22 cellular contexts compared by ENCODE assay signal in the genomic region with DNA sequence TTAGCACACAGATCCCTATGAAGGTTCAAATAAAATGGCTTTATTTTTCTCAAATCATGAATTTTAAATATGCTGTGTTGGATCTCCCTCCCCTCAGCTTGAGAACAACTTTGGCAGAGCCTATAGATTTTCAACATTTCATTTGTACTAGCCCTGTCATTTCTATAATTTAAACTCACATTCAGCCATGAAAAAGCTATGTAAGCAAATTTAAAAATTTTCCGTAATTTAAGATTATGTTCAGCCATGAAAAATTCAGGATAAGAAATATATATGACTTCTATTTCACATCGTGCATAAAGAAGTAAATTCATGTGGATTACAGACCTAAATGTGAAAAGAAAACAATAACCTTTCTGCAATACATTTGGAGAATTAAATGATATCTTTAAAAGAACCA. TPM values are rescaled to one million over a fixed set of nuclear protein-coding genes. Genes with fewer than 3 reads are reported as not detected.
A peak's percentile ranks its signal among the peaks of the same experiment; 100 is the strongest.
DNase-seq lines count a peak whose midpoint lies in the region; ATAC-seq, FAIRE-seq and TF ChIP-seq lines count a peak whose summit lies in the region.
"Had no signal": no experiment of that assay in that cellular context is flagged by ENCODE, and none has a peak within 500 bp of the region (broad histone marks: within the 10 kb centered on the region; RNA-seq: fewer than 3 reads in every experiment).

No MANE protein-coding gene starts in this region.

- no peaks in the 10 kb centered on the region for H3K36me3 ChIP-seq in HepG2 (replicated peaks in 1 of 2; ENCODE audit: control insufficient read depth in 1 of 2, insufficient read depth in 2 of 2, low read length in 2 of 2)
- H3K36me3 ChIP-seq in right lobe of liver = no peaks in the 10 kb centered on the region
- no peaks in the 10 kb centered on the region for H3K36me3 ChIP-seq in SK-N-MC (ENCODE audit: insufficient read depth, low read length)
- H3K36me3 ChIP-seq: BLaER1 treated with 17β-estradiol and CSF1 and Interleukin-3, amounts not matched to agents 10 nM and 100 nM had no signal

- no peak overlapping the region for H3K27ac ChIP-seq in HepG2 (ENCODE audit: extremely low read length, insufficient read depth, low read length)
- no peak overlapping the region for H3K27ac ChIP-seq in right lobe of liver
- 0 out of 2 replicates have a peak overlapping the region, but pooled peaks have one; percentile 2 for H3K27ac ChIP-seq in SK-N-MC
- H3K27ac ChIP-seq: 22Rv1; BLaER1 treated with 17β-estradiol and CSF1 and Interleukin-3, amounts not matched to agents 10 nM and 100 nM; C4-2B had no signal

- in situ Hi-C loops in HepG2 (cut with HindIII; ENCODE audit: extremely low pct_ligation_motif_present, low pct_unique_long_range_greater_than_20kb) = no loop called here

- H3K9ac ChIP-seq in HepG2 (ENCODE audit: insufficient read depth, low read depth, low read length) (no peak overlapping the region), SK-N-MC (ENCODE audit: insufficient read length) (no peak overlapping the region)
- H3K9ac ChIP-seq: BLaER1 treated with 17β-estradiol and CSF1 and Interleukin-3, amounts not matched to agents 10 nM and 100 nM had no signal

- H3K4me3 Mint-ChIP-seq in activated naive CD4-positive, alpha-beta T cell treated with anti-CD3 and anti-CD28 coated beads, Interleukin-2, amount 10 ng/mL, durations not matched to agents 7 days and 5 days = no peak overlapping the region
- H3K4me3 Mint-ChIP-seq: B cell; CD4-positive, alpha-beta T cell; CD8-positive, alpha-beta T cell had no signal

- POLR2A ChIA-PET in HepG2 (lab: Yijun Ruan, JAX) = no interaction called here

- TF ChIP-seq CTCF in HepG2 (CRISPR knock-in tag; IDR thresholded peaks at IDR 0.05) (no peak), right lobe of liver (IDR thresholded peaks at IDR 0.05) (no peak)

- ATAC-seq in HepG2 = no peak
- no peak for ATAC-seq in right lobe of liver
- ATAC-seq in GM18519 (IDR thresholded peaks at IDR 0.05; ENCODE audit: low FRiP score, unreplicated experiment) = no peak
- ATAC-seq: CD8-positive, alpha-beta T cell had no signal

- no peaks in the 10 kb centered on the region for H3K9me3 Mint-ChIP-seq in activated naive CD4-positive, alpha-beta T cell treated with anti-CD3 and anti-CD28 coated beads, Interleukin-2, amount 10 ng/mL, durations not matched to agents 7 days and 5 days
- H3K9me3 Mint-ChIP-seq: CD4-positive, alpha-beta T cell; CD8-positive, alpha-beta T cell had no signal

- TF ChIP-seq EP300 in HepG2 (IDR thresholded peaks at IDR 0.05; ENCODE audit: low read depth in 2 of 2, low read length in 2 of 2) (no peak), HepG2 (CRISPR knock-in tag; IDR thresholded peaks at IDR 0.05; ENCODE audit: borderline replicate concordance) (no peak)

- H2AFZ ChIP-seq in HepG2 (ENCODE audit: low read length) = no peak overlapping the region

- H3K4me2 ChIP-seq in HepG2 (ENCODE audit: low read depth, low read length) = no peak overlapping the region
- H3K4me2 ChIP-seq: BLaER1 treated with 17β-estradiol and CSF1 and Interleukin-3, amounts not matched to agents 10 nM and 100 nM had no signal

- H3K4me1 ChIP-seq in HepG2 (ENCODE audit: insufficient read depth, low read length) (no peaks in the 10 kb centered on the region), right lobe of liver (no peaks in the 10 kb centered on the region)
- H3K4me1 ChIP-seq: BLaER1 treated with 17β-estradiol and CSF1 and Interleukin-3, amounts not matched to agents 10 nM and 100 nM; Caco-2 had no signal

- peaks cover 5% of the 10 kb centered on the region for H3K27me3 Mint-ChIP-seq in activated naive CD4-positive, alpha-beta T cell treated with anti-CD3 and anti-CD28 coated beads, Interleukin-2, amount 10 ng/mL, durations not matched to agents 7 days and 5 days
- H3K27me3 Mint-ChIP-seq: B cell had no signal

- H3K27me3 ChIP-seq in HepG2 (ENCODE audit: control insufficient read depth in 1 of 2, insufficient read depth in 2 of 2, low read length in 2 of 2) = no peaks in the 10 kb centered on the region
- no peaks in the 10 kb centered on the region for H3K27me3 ChIP-seq in right lobe of liver
- H3K27me3 ChIP-seq: BLaER1 treated with 17β-estradiol and CSF1 and Interleukin-3, amounts not matched to agents 10 nM and 100 nM had no signal

- FAIRE-seq in HepG2 (lab: Jason Lieb, UNC) = no peak
- FAIRE-seq: D721Med, G401.6, GM12891 had no signal

- H3K36me3 Mint-ChIP-seq in activated naive CD4-positive, alpha-beta T cell treated with anti-CD3 and anti-CD28 coated beads, Interleukin-2, amount 10 ng/mL, durations not matched to agents 7 days and 5 days = no peaks in the 10 kb centered on the region
- H3K36me3 Mint-ChIP-seq: CD8-positive, alpha-beta T cell had no signal

- H3K4me3 ChIP-seq in HepG2 (replicated peaks in 1 of 3; ENCODE audit: insufficient read depth in 1 of 3, low read depth in 2 of 3, low read length in 3 of 3) = no peak overlapping the region
- H3K4me3 ChIP-seq in right lobe of liver = no peak overlapping the region
- H3K4me3 ChIP-seq in SK-N-MC = no peak overlapping the region
- H3K4me3 ChIP-seq: BLaER1 treated with 17β-estradiol and CSF1 and Interleukin-3, amounts not matched to agents 10 nM and 100 nM had no signal

- no peaks in the 10 kb centered on the region for H3K4me1 Mint-ChIP-seq in activated naive CD4-positive, alpha-beta T cell treated with anti-CD3 and anti-CD28 coated beads, Interleukin-2, amount 10 ng/mL, durations not matched to agents 7 days and 5 days
- H3K4me1 Mint-ChIP-seq: B cell had no signal

- H3K27ac Mint-ChIP-seq in activated naive CD4-positive, alpha-beta T cell treated with anti-CD3 and anti-CD28 coated beads, Interleukin-2, amount 10 ng/mL, durations not matched to agents 7 days and 5 days = no peak overlapping the region
- H3K27ac Mint-ChIP-seq: B cell; CD4-positive, alpha-beta T cell; CD8-positive, alpha-beta T cell had no signal

- no peaks in the 10 kb centered on the region for H4K20me1 ChIP-seq in HepG2 (ENCODE audit: insufficient read depth, low read length)
- H4K20me1 ChIP-seq: BLaER1 treated with 17β-estradiol and CSF1 and Interleukin-3, amounts not matched to agents 10 nM and 100 nM had no signal

- no peak for TF ChIP-seq POLR2A in HepG2 (IDR thresholded peaks at IDR 0.05; ENCODE audit: insufficient read depth in 1 of 2, low read depth in 2 of 2, low read length in 2 of 2)
- no peak for TF ChIP-seq POLR2A in right lobe of liver (IDR thresholded peaks at IDR 0.05)

- 11% methylated on average over 2 of the region's 2 CpGs for WGBS in HepG2 (ENCODE audit: low lambda C conversion rate)
- 29% methylated on average over 2 of the region's 2 CpGs for WGBS in right lobe of liver (ENCODE audit: insufficient coverage, low coverage, low lambda C conversion rate, missing lambda C conversion rate)

- no TSS peak for BruUV-seq in HepG2 (replicated peaks; lab: Mats Ljungman, UMichigan)

- H3K9me3 ChIP-seq in HepG2 (ENCODE audit: low read length) (no peaks in the 10 kb centered on the region), right lobe of liver (no peaks in the 10 kb centered on the region), SK-N-MC (ENCODE audit: low read depth, low read length) (no peaks in the 10 kb centered on the region)
- H3K9me3 ChIP-seq: Caco-2 had no signal

- H3K79me2 ChIP-seq in HepG2 (ENCODE audit: insufficient read depth, low read length) = no peaks in the 10 kb centered on the region

- DNase-seq in HepG2 (ENCODE audit: low spot score) (no peak), right lobe of liver (no peak), SK-N-MC (ENCODE audit: low read depth, low spot score) (no peak)
- no peak for DNase-seq in activated naive CD4-positive, alpha-beta T cell treated with anti-CD3 and anti-CD28 coated beads, Interleukin-2, amount 10 ng/mL, durations not matched to agents 7 days and 5 days
- DNase-seq: ACHN; AML-193; Caco-2; Calu3; CD4-positive, alpha-beta T cell; CD8-positive, alpha-beta T cell; DMS79 treated with DMSO at 0.1 percent for 48 hours; GF-D8 had no signal

- intact Hi-C loops in HepG2 (cut with micrococcal nuclease; ENCODE audit: unreplicated experiment) (no loop called here), right lobe of liver (cut with DNase I) (no loop called here)

- CTCF ChIA-PET in HepG2 (lab: Yijun Ruan, JAX; ENCODE audit: low intra/inter-chr PET ratio, low total read pairs) = no interaction called here
- CTCF ChIA-PET in activated naive CD4-positive, alpha-beta T cell treated with anti-CD3 and anti-CD28 coated beads, Interleukin-2, amount 10 ng/mL, durations not matched to agents 7 days and 5 days (lab: Charles Lee) = interaction anchor here (0.9 kb wide), 1 partner anchor 520 kb away, joined by 3 read pairs; no protein-coding TSS in a partner anchor

- no peak for TF ChIP-seq RAD21 in HepG2 (CRISPR knock-in tag; IDR thresholded peaks at IDR 0.05)

TF ChIP-seq in HepG2, 621 proteins besides CTCF, POLR2A, EP300 and RAD21:
- TF ChIP-seq SIX4 (CRISPR knock-in tag; IDR thresholded peaks at IDR 0.05) (no peak), MAFK (conservative IDR thresholded peaks at IDR 0.05 in 1 of 2, IDR thresholded peaks at IDR 0.05 in 1 of 2; ENCODE audit: low read length in 2 of 2) (peak; percentile 27 to 61; a peak in 2 of 4 replicates), MAFF (IDR thresholded peaks at IDR 0.05; ENCODE audit: low read depth, low read length) (0 out of 2 replicates have a peak, but pooled peaks have one; percentile 30)
TF ChIP-seq in HepG2: peak in this region for 2.

RNA-seq across cellular contexts. Expression of a gene that starts 36.5 kb away (rescaled TPM):
- total RNA-seq in HepG2 (2016; rRNA removed; fragmentation: Illumina TruSeq; extraction: Trizol) (not detected in 2 replicates), right lobe of liver (under 1 TPM in 3 of 6 experiments, not detected in 3; 0.06 to 0.20 (median 0.18) TPM)
- total RNA-seq in HepG2 (2016; cell fraction: cytosol; rRNA removed; fragmentation: Illumina TruSeq; extraction: Trizol; ENCODE audit: low read depth) = not detected in 2 replicates
- total RNA-seq in HepG2 (2016; cell fraction: insoluble cytoplasmic fraction; rRNA removed; fragmentation: Illumina TruSeq; extraction: Trizol) = not detected in 2 replicates
- total RNA-seq in HepG2 (2016; cell fraction: membrane; rRNA removed; fragmentation: Illumina TruSeq; extraction: Trizol) = not detected in 2 replicates
- not detected in 2 replicates for total RNA-seq in HepG2 (2016; cell fraction: nucleus; rRNA removed; fragmentation: Illumina TruSeq; extraction: Trizol)
- polyA plus RNA-seq in HepG2 (2011; rRNA removed) = not detected in 2 replicates
- polyA plus RNA-seq in HepG2 (2011; cell fraction: cytosol; rRNA removed) = not detected in 2 replicates
- not detected in 2 replicates for polyA plus RNA-seq in HepG2 (2011; cell fraction: nucleus; rRNA removed)
- polyA plus RNA-seq in HepG2 (2012) = not detected in 2 replicates
- not detected in 2 replicates for polyA plus RNA-seq in HepG2 (2016; cell fraction: cytosol; fragmentation: Illumina TruSeq; extraction: Trizol; ENCODE audit: low read depth)
- not detected in 2 replicates for polyA plus RNA-seq in HepG2 (2016; cell fraction: insoluble cytoplasmic fraction; fragmentation: Illumina TruSeq; extraction: Trizol; ENCODE audit: low read depth)
- not detected in 2 replicates for polyA plus RNA-seq in HepG2 (2016; cell fraction: membrane; fragmentation: Illumina TruSeq; extraction: Trizol; ENCODE audit: low read depth)
- not detected in 2 replicates for polyA plus RNA-seq in HepG2 (2016; cell fraction: nucleus; fragmentation: Illumina TruSeq; extraction: Trizol; ENCODE audit: insufficient read depth, low read depth)
- polyA minus RNA-seq in HepG2 (2011; rRNA and poly(A)+ RNA removed; ENCODE audit: low replicate concordance) = 0.05 TPM in 1 of 2 replicates, not detected in the other
- polyA minus RNA-seq in HepG2 (2011; cell fraction: cytosol; rRNA and poly(A)+ RNA removed) = not detected in 2 replicates
- 0.26 TPM in 1 of 2 replicates, not detected in the other for polyA minus RNA-seq in HepG2 (2011; cell fraction: nucleus; rRNA and poly(A)+ RNA removed)
- total RNA-seq: A172; CD8-positive, alpha-beta T cell had no signal
- polyA plus RNA-seq: AG04450 had no signal
